10 cellular contexts compared by ENCODE assay signal in genomic region chr7:100896743-100897051, GRCh38. TPM values are rescaled to one million over a fixed set of nuclear protein-coding genes. Genes with fewer than 3 reads are reported as not detected.
DNase-seq lines count a peak whose midpoint lies in the region; ATAC-seq, FAIRE-seq and TF ChIP-seq lines count a peak whose summit lies in the region.
"Had no signal": no experiment of that assay in that cellular context is flagged by ENCODE, and none has a peak within 500 bp of the region (broad histone marks: within the 10 kb centered on the region; RNA-seq: fewer than 3 reads in every experiment).

No MANE protein-coding gene starts in this region.

- BruUV-seq in A673 (replicated peaks; lab: Mats Ljungman, UMichigan) (no TSS peak), endothelial cell of umbilical vein (replicated peaks; lab: Mats Ljungman, UMichigan) (no TSS peak)

- H4K20me1 ChIP-seq in endothelial cell of umbilical vein (replicated peaks; ENCODE audit: control insufficient read depth, extremely low read depth, insufficient read depth, low read length): no peaks in the 10 kb centered on the region

- intact Hi-C loops in A673 (cut with micrococcal nuclease; ENCODE audit: unreplicated experiment): loop anchor here (1.0 to 10.0 kb wide), 4 partner anchors 163 to 386 kb away; no protein-coding TSS in a partner anchor
- intact Hi-C loops in endothelial cell of umbilical vein (cut with micrococcal nuclease): loop anchor here (1.0 to 10.0 kb wide), 3 partner anchors 163 to 398 kb away; partner anchors contain the start of gene VGF

- H3K9ac ChIP-seq in HUES48 (ENCODE audit: low read depth, low read length) (no peak overlapping the region), endothelial cell of umbilical vein (replicated peaks; ENCODE audit: extremely low read depth, insufficient read depth, low read length) (no peak overlapping the region)
- H3K9ac ChIP-seq: KMS-11 had no signal

- H3K9me1 ChIP-seq in endothelial cell of umbilical vein (replicated peaks; ENCODE audit: control insufficient read depth, extremely low read depth, insufficient read depth, low read length): no peaks in the 10 kb centered on the region

- peaks cover 9% of the 10 kb centered on the region for H3K4me1 ChIP-seq in A673 (ENCODE audit: insufficient read depth, low read length, poor library complexity, severe bottlenecking)
- H3K4me1 ChIP-seq in HUES48 (ENCODE audit: control insufficient read depth, insufficient read depth, low read length): peaks cover 6% of the 10 kb centered on the region; the same call in 1 of the 2 replicates
- peaks cover 5% of the 10 kb centered on the region for H3K4me1 ChIP-seq in endothelial cell of umbilical vein (ENCODE audit: control insufficient read depth, extremely low read depth, insufficient read depth, low read length)
- peaks cover 14% of the 10 kb centered on the region for H3K4me1 ChIP-seq in neuron (ENCODE audit: insufficient read depth, low read length)

- no peak overlapping the region for H3K27ac ChIP-seq in A673 (ENCODE audit: low read depth, low read length, poor library complexity, severe bottlenecking)
- no peak overlapping the region for H3K27ac ChIP-seq in HUES48 (ENCODE audit: low read depth, low read length)
- H3K27ac ChIP-seq in endothelial cell of umbilical vein (ENCODE audit: insufficient read depth, low read depth, low read length): no peak overlapping the region
- H3K27ac ChIP-seq: KMS-11 had no signal

- DNase-seq in A673 (ENCODE audit: low spot score): no peak
- no peak for DNase-seq in endothelial cell of umbilical vein (ENCODE audit: low read depth, low spot score)
- DNase-seq in DMS79 treated with DMSO at 0.1 percent for 48 hours (lab: John Stamatoyannopoulos, UW): no peak
- no peak for DNase-seq in NCI-H446 (lab: John Stamatoyannopoulos, UW)
- DNase-seq in iPS-NIHi7 (ENCODE audit: extremely low spot score): no peak
- DNase-seq: NCI-H524 treated with DMSO at 0.1 percent for 48 hours had no signal

- H3K4me3 ChIP-seq in A673 (ENCODE audit: low read depth, low read length, poor library complexity, severe bottlenecking) (peak overlapping the region; percentile 50), HUES48 (ENCODE audit: low read depth, low read length) (peak overlapping the region; percentile 43; the same call in 1 of the 2 replicates), endothelial cell of umbilical vein (replicated peaks in 1 of 3; ENCODE audit: insufficient read depth in 1 of 3, low read depth in 1 of 3, low read length in 3 of 3) (no peak overlapping the region), neuron (ENCODE audit: low read length) (peak overlapping the region; percentile 34)

- dilution Hi-C loops in endothelial cell of umbilical vein (cut with MboI; ENCODE audit: extremely low pct_ligation_motif_present, low sequenced_read_pairs): no loop called here

- POLR2A ChIA-PET in A673 (lab: Charles Lee; ENCODE audit: low non-redundant PET): interaction anchor here (0.6 kb wide), 1 partner anchor 262 kb away, joined by 3 read pairs; no protein-coding TSS in a partner anchor
- POLR2A ChIA-PET in endothelial cell of umbilical vein (lab: Charles Lee): no interaction called here

- H3K9me3 ChIP-seq in A673 (ENCODE audit: low read depth, low read length, poor library complexity, severe bottlenecking) (no peaks in the 10 kb centered on the region), HUES48 (ENCODE audit: control insufficient read depth, insufficient read depth, low read length) (no peaks in the 10 kb centered on the region), endothelial cell of umbilical vein (replicated peaks; ENCODE audit: control insufficient read depth, insufficient read depth, low read length) (no peaks in the 10 kb centered on the region), neuron (ENCODE audit: low read length) (no peaks in the 10 kb centered on the region)

- TF ChIP-seq CTCF in A673 (conservative IDR thresholded peaks at IDR 0.05; ENCODE audit: low read depth, low read length): no peak
- TF ChIP-seq CTCF in endothelial cell of umbilical vein (IDR thresholded peaks at IDR 0.05; ENCODE audit: extremely low read depth in 1 of 2, insufficient read depth in 1 of 2, low read depth in 1 of 2, low read length in 2 of 2): no peak

- H3K27me3 ChIP-seq in A673 (replicated peaks; ENCODE audit: insufficient read depth, low read depth, low read length, poor library complexity) (peaks cover 7% of the 10 kb centered on the region), HUES48 (ENCODE audit: control insufficient read depth, insufficient read depth, low read length) (peaks cover 15% of the 10 kb centered on the region), endothelial cell of umbilical vein (ENCODE audit: control insufficient read depth in 2 of 2, insufficient read depth in 2 of 2, low read length in 2 of 2) (peaks cover 9 to 19% of the 10 kb centered on the region in 2 experiments), neuron (ENCODE audit: insufficient read depth, low read length) (peaks cover 14% of the 10 kb centered on the region)

- H3K79me2 ChIP-seq in endothelial cell of umbilical vein (ENCODE audit: control insufficient read depth, insufficient read depth, low read length): no peaks in the 10 kb centered on the region

- no peak overlapping the region for H3K4me2 ChIP-seq in endothelial cell of umbilical vein (ENCODE audit: insufficient read depth, low read length)

- FAIRE-seq in endothelial cell of umbilical vein (lab: Jason Lieb, UNC): no peak

- H2AFZ ChIP-seq in endothelial cell of umbilical vein (ENCODE audit: low read depth, low read length) (no peak overlapping the region), neuron (ENCODE audit: low read depth, low read length) (no peak overlapping the region)

- no peak for ATAC-seq in HG03442 (IDR thresholded peaks at IDR 0.05; ENCODE audit: unreplicated experiment)

- TF ChIP-seq POLR2A in endothelial cell of umbilical vein (IDR thresholded peaks at IDR 0.05; ENCODE audit: low read depth, low read length): no peak

- CTCF ChIA-PET in A673 (lab: Charles Lee): no interaction called here
- CTCF ChIA-PET in endothelial cell of umbilical vein (lab: Charles Lee): interaction anchor here (3.0 kb wide), 2 partner anchors 162 to 180 kb away, joined by 16 to 57 read pairs; no protein-coding TSS in a partner anchor

- H3K36me3 ChIP-seq in A673 (ENCODE audit: insufficient read depth, low read length, poor library complexity, severe bottlenecking): no peaks in the 10 kb centered on the region
- no peaks in the 10 kb centered on the region for H3K36me3 ChIP-seq in HUES48 (ENCODE audit: control insufficient read depth, insufficient read depth, low read length)
- H3K36me3 ChIP-seq in endothelial cell of umbilical vein (ENCODE audit: control insufficient read depth in 2 of 2, extremely low read depth in 1 of 2, insufficient read depth in 2 of 2, low read length in 2 of 2): no peaks in the 10 kb centered on the region
- no peaks in the 10 kb centered on the region for H3K36me3 ChIP-seq in neuron (ENCODE audit: insufficient read depth, low read length)

RNA-seq across cellular contexts. Expression of gene ACHE, which starts 1.0 kb away (rescaled TPM):
- total RNA-seq in A673 (2021) (0.52 and 0.87 TPM in 2 replicates), endothelial cell of umbilical vein (0.18 TPM in 2 replicates)
- polyA plus RNA-seq in endothelial cell of umbilical vein: 0.28 and 0.48 TPM in 2 replicates
- polyA plus RNA-seq in endothelial cell of umbilical vein (2011; cell fraction: cytosol; rRNA removed): 0.13 and 0.35 TPM in 2 replicates
- 0.70 and 0.84 TPM in 2 replicates for polyA plus RNA-seq in endothelial cell of umbilical vein (2011; cell fraction: nucleus; rRNA removed)
- 0.17 and 0.29 TPM in 2 replicates for polyA plus RNA-seq in endothelial cell of umbilical vein (2012)
- polyA minus RNA-seq in endothelial cell of umbilical vein: 0.15 TPM in 1 of 2 replicates, not detected in the other
- polyA minus RNA-seq in endothelial cell of umbilical vein (2011; cell fraction: cytosol; rRNA and poly(A)+ RNA removed): not detected
- polyA minus RNA-seq in endothelial cell of umbilical vein (2011; cell fraction: nucleus; rRNA and poly(A)+ RNA removed): 0.24 TPM in 1 of 2 replicates, not detected in the other

RNA-seq across cellular contexts. Expression of gene UFSP1, which starts 7.2 kb away (rescaled TPM):
- 4.7 and 5.0 TPM in 2 replicates for total RNA-seq in A673 (2021)
- total RNA-seq in endothelial cell of umbilical vein: 0.93 and 1.6 TPM in 2 replicates
- 0.84 and 1.1 TPM in 2 replicates for polyA plus RNA-seq in endothelial cell of umbilical vein
- polyA plus RNA-seq in endothelial cell of umbilical vein (2011; cell fraction: cytosol; rRNA removed): 0.25 and 0.35 TPM in 2 replicates
- polyA plus RNA-seq in endothelial cell of umbilical vein (2011; cell fraction: nucleus; rRNA removed): 0.43 and 0.53 TPM in 2 replicates
- 0.79 and 0.90 TPM in 2 replicates for polyA plus RNA-seq in endothelial cell of umbilical vein (2012)
- 1.6 TPM in 1 of 2 replicates, not detected in the other for polyA minus RNA-seq in endothelial cell of umbilical vein
- 6.0 TPM for polyA minus RNA-seq in endothelial cell of umbilical vein (2011; cell fraction: cytosol; rRNA and poly(A)+ RNA removed)
- 0.91 and 1.3 TPM in 2 replicates for polyA minus RNA-seq in endothelial cell of umbilical vein (2011; cell fraction: nucleus; rRNA and poly(A)+ RNA removed)

RNA-seq across cellular contexts. Expression of gene SRRT, which starts 21.8 kb away (rescaled TPM):
- total RNA-seq in A673 (2021) (257 and 277 TPM in 2 replicates), endothelial cell of umbilical vein (199 and 202 TPM in 2 replicates)
- polyA plus RNA-seq in endothelial cell of umbilical vein: 51.9 and 58.6 TPM in 2 replicates
- 56.1 and 57.3 TPM in 2 replicates for polyA plus RNA-seq in endothelial cell of umbilical vein (2011; cell fraction: cytosol; rRNA removed)
- 334 and 404 TPM in 2 replicates for polyA plus RNA-seq in endothelial cell of umbilical vein (2011; cell fraction: nucleus; rRNA removed)
- 88.7 and 117 TPM in 2 replicates for polyA plus RNA-seq in endothelial cell of umbilical vein (2012)
- 60.4 and 90.5 TPM in 2 replicates for polyA minus RNA-seq in endothelial cell of umbilical vein
- 52.0 TPM for polyA minus RNA-seq in endothelial cell of umbilical vein (2011; cell fraction: cytosol; rRNA and poly(A)+ RNA removed)
- polyA minus RNA-seq in endothelial cell of umbilical vein (2011; cell fraction: nucleus; rRNA and poly(A)+ RNA removed): 66.1 and 79.9 TPM in 2 replicates

RNA-seq across cellular contexts. Expression of gene TRIP6, which starts 29.5 kb away (rescaled TPM):
- total RNA-seq in A673 (2021) (114 and 140 TPM in 2 replicates), endothelial cell of umbilical vein (84.5 and 90.3 TPM in 2 replicates)
- 88.6 and 90.3 TPM in 2 replicates for polyA plus RNA-seq in endothelial cell of umbilical vein
- polyA plus RNA-seq in endothelial cell of umbilical vein (2011; cell fraction: cytosol; rRNA removed): 69.4 and 77.1 TPM in 2 replicates
- 65.8 and 79.0 TPM in 2 replicates for polyA plus RNA-seq in endothelial cell of umbilical vein (2011; cell fraction: nucleus; rRNA removed)
- 60.3 and 63.1 TPM in 2 replicates for polyA plus RNA-seq in endothelial cell of umbilical vein (2012)
- 40.6 and 47.6 TPM in 2 replicates for polyA minus RNA-seq in endothelial cell of umbilical vein
- 36.6 TPM for polyA minus RNA-seq in endothelial cell of umbilical vein (2011; cell fraction: cytosol; rRNA and poly(A)+ RNA removed)
- 14.4 and 21.5 TPM in 2 replicates for polyA minus RNA-seq in endothelial cell of umbilical vein (2011; cell fraction: nucleus; rRNA and poly(A)+ RNA removed)

RNA-seq across cellular contexts. Expression of gene SLC12A9, which starts 44.2 kb away (rescaled TPM):
- total RNA-seq in A673 (2021): 23.8 and 26.1 TPM in 2 replicates
- total RNA-seq in endothelial cell of umbilical vein: 30.1 and 35.0 TPM in 2 replicates
- 37.0 and 37.5 TPM in 2 replicates for polyA plus RNA-seq in endothelial cell of umbilical vein
- polyA plus RNA-seq in endothelial cell of umbilical vein (2011; cell fraction: cytosol; rRNA removed): 16.4 and 21.1 TPM in 2 replicates
- 62.1 and 65.2 TPM in 2 replicates for polyA plus RNA-seq in endothelial cell of umbilical vein (2011; cell fraction: nucleus; rRNA removed)
- polyA plus RNA-seq in endothelial cell of umbilical vein (2012): 23.0 and 23.7 TPM in 2 replicates
- polyA minus RNA-seq in endothelial cell of umbilical vein: 29.1 and 35.8 TPM in 2 replicates
- 4.3 TPM for polyA minus RNA-seq in endothelial cell of umbilical vein (2011; cell fraction: cytosol; rRNA and poly(A)+ RNA removed)
- 13.5 and 18.8 TPM in 2 replicates for polyA minus RNA-seq in endothelial cell of umbilical vein (2011; cell fraction: nucleus; rRNA and poly(A)+ RNA removed)

Comparison
In these comparisons a context has a peak if more than half of its experiments do, and no peak if none do; other contexts are left out.
1. H3K4me3 ChIP-seq: peak in A673 (single experiment), HUES48 (single experiment) and neuron (single experiment); none in endothelial cell of umbilical vein (0 of 3).